In the genomic region with DNA sequence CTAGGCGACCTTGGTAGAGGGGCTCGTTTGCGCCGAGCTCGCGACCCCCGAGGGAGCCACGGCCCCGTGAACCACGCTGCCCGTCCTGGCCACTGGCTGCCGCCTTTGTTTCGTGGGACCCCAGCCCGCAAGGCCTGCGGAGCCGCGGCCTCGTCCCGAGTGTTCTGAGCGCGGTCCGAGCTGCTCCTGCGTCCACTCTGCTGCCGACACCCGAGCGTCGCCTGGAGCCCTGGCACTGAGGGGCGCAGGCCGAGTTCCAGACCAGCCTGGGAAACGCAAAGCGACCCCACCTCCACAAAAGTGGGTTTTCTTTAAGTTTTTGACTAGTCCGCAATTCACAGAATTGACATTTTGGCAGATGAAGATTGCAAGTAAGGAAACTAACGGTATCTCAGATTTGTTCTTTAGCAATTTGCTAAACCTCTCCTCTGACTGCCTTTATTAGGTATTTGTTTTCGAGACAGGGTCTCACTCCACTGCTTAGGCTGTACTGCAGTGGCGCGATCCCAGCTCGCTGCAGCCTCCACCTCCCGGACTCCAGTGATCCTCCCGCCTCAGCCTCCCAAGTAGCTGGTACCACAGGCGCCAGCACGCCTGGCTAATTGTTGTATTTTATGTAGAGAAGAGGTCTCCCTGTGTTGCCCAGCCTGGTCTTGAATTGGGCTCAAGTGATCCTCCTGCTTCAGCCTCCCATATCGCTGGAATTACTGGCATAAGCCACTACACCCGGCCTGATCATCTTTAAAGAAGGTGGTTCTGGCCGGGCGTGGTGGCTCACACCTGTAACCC, we compare ENCODE assay signal across 8 cellular contexts. TPM values are rescaled to one million over a fixed set of nuclear protein-coding genes. Genes with fewer than 3 reads are reported as not detected.
DNase-seq lines count a peak whose midpoint lies in the region; ATAC-seq, FAIRE-seq and TF ChIP-seq lines count a peak whose summit lies in the region.

No MANE protein-coding gene starts in this region.

- peak overlapping the region; percentile 81 for H3K27ac ChIP-seq in Panc1 (ENCODE audit: low read length)
- H3K27ac ChIP-seq in epithelial cell of prostate, result peak overlapping the region; percentile 100
- H3K27ac ChIP-seq in ovary, result peak overlapping the region; percentile 7 to 98

- H3K9me3 ChIP-seq in Panc1 (ENCODE audit: control insufficient read depth, insufficient read depth, low read depth, low read length), result no peaks in the 10 kb centered on the region
- H3K9me3 ChIP-seq in ovary, result no peaks in the 10 kb centered on the region

- peak overlapping the region; percentile 92 for H3K4me3 Mint-ChIP-seq in Calu3 (ENCODE audit: low read depth, unreplicated experiment)

- H3K4me3 ChIP-seq in Panc1 (ENCODE audit: low read depth in 2 of 2, low read length in 2 of 2), result peak overlapping the region; percentile 73 to 84
- H3K4me3 ChIP-seq in ovary, result peak overlapping the region; percentile 94

- WGBS in ovary, 3 donors, result 27 to 30% (median 29%) methylated on average over 44 to 45 of the region's 45 CpGs

- TF ChIP-seq CTCF in Calu3 (IDR thresholded peaks at IDR 0.05; ENCODE audit: unreplicated experiment), result no peak
- TF ChIP-seq CTCF in Panc1 (IDR thresholded peaks at IDR 0.05), result no peak
- TF ChIP-seq CTCF in ovary (IDR thresholded peaks at IDR 0.05), result no peak

- intact Hi-C loops in Calu3 (cut with micrococcal nuclease; ENCODE audit: unreplicated experiment) (no loop called here), Panc1 (cut with micrococcal nuclease; ENCODE audit: unreplicated experiment) (no loop called here), ovary (cut with DNase I) (loop anchor here in 1 of 4 donors (10.0 kb wide), 1 partner anchor 53 kb away; a partner anchor contains a TSS)

- FAIRE-seq in RCC 7860 (lab: Jason Lieb, UNC), result no peak

- no TSS peak for BruUV-seq in Calu3 (replicated peaks; lab: Mats Ljungman, UMichigan)
- BruUV-seq in Panc1 (replicated peaks; lab: Mats Ljungman, UMichigan), result TSS peak; percentile 27

- POLR2A ChIA-PET in Panc1 (lab: Charles Lee), result no interaction called here

- H3K4me1 ChIP-seq in Panc1 (ENCODE audit: control insufficient read depth, insufficient read depth, low read length), result peaks cover 22% of the 10 kb centered on the region
- peaks cover 14% of the 10 kb centered on the region for H3K4me1 ChIP-seq in ovary (ENCODE audit: insufficient read depth)

- H3K36me3 ChIP-seq in Panc1 (ENCODE audit: control insufficient read depth, insufficient read depth, low read length) (peaks cover 2% of the 10 kb centered on the region; the same call in 1 of the 2 replicates), ovary (no peaks in the 10 kb centered on the region)

- DNase-seq in Calu3 (no peak), Panc1 (ENCODE audit: low read depth, low spot score) (no peak), epithelial cell of prostate (ENCODE audit: low read depth, low spot score) (no peak), ovary (peak in 4 of 5 donors; percentile 31 to 59 (median 52)), SHP77 (lab: John Stamatoyannopoulos, UW) (no peak), RCC 7860 (ENCODE audit: low spot score) (no peak)

- H3K27me3 ChIP-seq in Panc1 (ENCODE audit: control insufficient read depth, insufficient read depth, low read length), result no peaks in the 10 kb centered on the region
- no peaks in the 10 kb centered on the region for H3K27me3 ChIP-seq in ovary

- H3K4me1 Mint-ChIP-seq in Calu3 (ENCODE audit: low read depth, unreplicated experiment), result no peaks in the 10 kb centered on the region

- no peak for TF ChIP-seq EP300 in ovary (IDR thresholded peaks at IDR 0.05)

- CTCF ChIA-PET in Calu3 (lab: Charles Lee) (no interaction called here), Panc1 (lab: Charles Lee) (no interaction called here)

- H3K27me3 Mint-ChIP-seq in Calu3 (ENCODE audit: unreplicated experiment), result no peaks in the 10 kb centered on the region

- H3K36me3 Mint-ChIP-seq in Calu3 (ENCODE audit: insufficient read depth, unreplicated experiment), result peaks cover 44% of the 10 kb centered on the region

- no peak overlapping the region for H3K27ac Mint-ChIP-seq in Calu3 (ENCODE audit: unreplicated experiment)

- TF ChIP-seq POLR2A in ovary (IDR thresholded peaks at IDR 0.05), result no peak

- no peak for ATAC-seq in Panc1
- ATAC-seq in GM18858 (IDR thresholded peaks at IDR 0.05; ENCODE audit: unreplicated experiment), result no peak
- no peak for ATAC-seq in HG03135 (IDR thresholded peaks at IDR 0.05; ENCODE audit: unreplicated experiment)

- no peaks in the 10 kb centered on the region for H3K9me3 Mint-ChIP-seq in Calu3 (ENCODE audit: low read depth, unreplicated experiment)

- in situ Hi-C loops in Panc1 (cut with HindIII; ENCODE audit: low pct_unique_long_range_greater_than_20kb, low sequenced_read_pairs), result no loop called here

RNA-seq across cellular contexts. Expression of a gene that starts 0.9 kb away (rescaled TPM):
- total RNA-seq in Calu3 (2022) (103 and 107 TPM in 2 replicates), Panc1 (2021; ENCODE audit: unreplicated experiment) (345 TPM), ovary (100 to 1,000 TPM; 105 to 233 (median 169) TPM)
- 671 TPM for polyA plus RNA-seq in Panc1 (2012; ENCODE audit: insufficient read length)
- polyA plus RNA-seq in ovary, result 100 to 1,000 TPM in 1 of 2 donors, 10 to 100 TPM in 1; 17.4 to 147 TPM

RNA-seq across cellular contexts. Expression of a gene that starts 27.5 kb away (rescaled TPM):
- 42.1 and 47.9 TPM in 2 replicates for total RNA-seq in Calu3 (2022)
- 175 TPM for total RNA-seq in Panc1 (2021; ENCODE audit: unreplicated experiment)
- polyA plus RNA-seq in Panc1 (2012; ENCODE audit: insufficient read length), result 310 TPM
- 10 to 100 TPM; 21.3 to 49.6 (median 36.3) TPM for total RNA-seq in ovary
- polyA plus RNA-seq in ovary, result 10 to 100 TPM in 1 of 2 donors, 1 to 10 TPM in 1; 4.3 to 38.0 TPM

RNA-seq across cellular contexts. Expression of a gene that starts 29.4 kb away (rescaled TPM):
- 2.2 and 2.6 TPM in 2 replicates for total RNA-seq in Calu3 (2022)
- 9.8 TPM for total RNA-seq in Panc1 (2021; ENCODE audit: unreplicated experiment)
- polyA plus RNA-seq in Panc1 (2012; ENCODE audit: insufficient read length), result 13.3 TPM
- total RNA-seq in ovary, result 1 to 10 TPM in 6 of 7 donors, under 1 TPM in 1; 0.60 to 6.2 (median 2.0) TPM
- polyA plus RNA-seq in ovary, result 1 to 10 TPM in 1 of 2 donors, not detected in 1; 2.1 TPM

RNA-seq across cellular contexts. Expression of a gene that starts 52.6 kb away (rescaled TPM):
- total RNA-seq in Calu3 (2022) (7.2 and 7.8 TPM in 2 replicates), Panc1 (2021; ENCODE audit: unreplicated experiment) (21.8 TPM), ovary (1 to 10 TPM in 5 of 7 donors, under 1 TPM in 2; 0.70 to 7.6 (median 1.2) TPM)
- 44.2 TPM for polyA plus RNA-seq in Panc1 (2012; ENCODE audit: insufficient read length)
- 1 to 10 TPM in 1 of 2 donors, not detected in 1; 1.1 TPM for polyA plus RNA-seq in ovary

RNA-seq across cellular contexts. Expression of a gene that starts 52.8 kb away (rescaled TPM):
- total RNA-seq in Calu3 (2022), result 93.3 and 100 TPM in 2 replicates
- total RNA-seq in Panc1 (2021; ENCODE audit: unreplicated experiment), result 81.8 TPM
- polyA plus RNA-seq in Panc1 (2012; ENCODE audit: insufficient read length), result 144 TPM
- 100 to 1,000 TPM in 1 of 7 donors, 10 to 100 TPM in 2, 1 to 10 TPM in 4; 4.7 to 163 (median 9.5) TPM for total RNA-seq in ovary
- polyA plus RNA-seq in ovary, result 1 to 10 TPM in 1 of 2 donors, not detected in 1; 7.4 TPM

Comparison
In these comparisons a context has a peak if more than half of its experiments do, and no peak if none do; other contexts are left out.
1. DNase-seq: peak in ovary (4 of 5); none in Calu3 (single experiment), Panc1 (single experiment), epithelial cell of prostate (single experiment), SHP77 (0 of 2) and RCC 7860 (single experiment).
2. Peak in every context shown above with its lines, with median percentiles within 50 percentile points of each other: H3K27ac ChIP-seq.